Comparison of ENCODE assay signal across 25 cellular contexts in genomic region chr22:25692965-25693565, GRCh38. TPM values are rescaled to one million over a fixed set of nuclear protein-coding genes. Genes with fewer than 3 reads are reported as not detected.
DNase-seq lines count a peak whose midpoint lies in the region; TF ChIP-seq lines count a peak whose summit lies in the region.
"Had no signal": no experiment of that assay in that cellular context is flagged by ENCODE, and none has a peak within 500 bp of the region (broad histone marks: within the 10 kb centered on the region; RNA-seq: fewer than 3 reads in every experiment).

No MANE protein-coding gene starts in this region.

- H3K9me3 Mint-ChIP-seq in brain: no peaks in the 10 kb centered on the region
- H3K9me3 Mint-ChIP-seq in mesothelial cell of epicardium: no peaks in the 10 kb centered on the region
- H3K9me3 Mint-ChIP-seq in MCF 10A (ENCODE audit: unreplicated experiment): no peaks in the 10 kb centered on the region
- H3K9me3 Mint-ChIP-seq: CD4-positive, alpha-beta T cell; GM23338 had no signal

- CTCF ChIA-PET in MCF 10A (lab: Yijun Ruan, JAX): interaction anchor here (0.8 to 1.5 kb wide), 2 partner anchors 126 to 232 kb away, joined by 4 to 5 read pairs; no protein-coding TSS in a partner anchor

- no peak overlapping the region for H3K9ac ChIP-seq in subcutaneous abdominal adipose tissue (ENCODE audit: low read length in 5 of 5)
- H3K9ac ChIP-seq: BLaER1 had no signal

- intact Hi-C loops in MCF 10A (cut with micrococcal nuclease): no loop called here

- BruUV-seq in MCF 10A (replicated peaks; lab: Mats Ljungman, UMichigan): no TSS peak

- POLR2A ChIA-PET in MCF 10A (lab: Yijun Ruan, JAX): no interaction called here

- no peaks in the 10 kb centered on the region for H3K9me2 ChIP-seq in hepatocyte (replicated peaks; ENCODE audit: insufficient read depth)

- peaks cover 53% of the 10 kb centered on the region for H3K36me3 Mint-ChIP-seq in brain
- peaks cover 5% of the 10 kb centered on the region for H3K36me3 Mint-ChIP-seq in mesothelial cell of epicardium
- H3K36me3 Mint-ChIP-seq in MCF 10A (ENCODE audit: insufficient read depth, unreplicated experiment): peaks cover 19% of the 10 kb centered on the region

- DNase-seq in mesothelial cell of epicardium (ENCODE audit: low spot score in 2 of 2, unreplicated experiment in 2 of 2): no peak
- no peak for DNase-seq in hepatocyte (ENCODE audit: low spot score)
- no peak for DNase-seq in AG08395 (ENCODE audit: low spot score)
- no peak for DNase-seq in MCF 10A (ENCODE audit: unreplicated experiment)
- DNase-seq: Caco-2; CD4-positive, alpha-beta T cell; DND-41; KBM-7; NCI-H1092 treated with DMSO at 0.1 percent for 48 hours; NCI-H1436 treated with DMSO at 0.1 percent for 48 hours; NCI-H2029; NCI-H226; NCI-H510A treated with DMSO at 0.1 percent for 48 hours; NCI-H774; NK-92 treated with Interleukin-12 subunit alpha and Interleukin-12 subunit beta, amount 100 ng/mL, for 24 hours; SIG-M5 had no signal

- H3K4me3 Mint-ChIP-seq in brain: peak overlapping the region in 1 of 5 experiments; percentile 31
- no peak overlapping the region for H3K4me3 Mint-ChIP-seq in mesothelial cell of epicardium
- no peak overlapping the region for H3K4me3 Mint-ChIP-seq in MCF 10A (ENCODE audit: unreplicated experiment)
- H3K4me3 Mint-ChIP-seq: CD4-positive, alpha-beta T cell; GM23338 had no signal

- H3K79me2 ChIP-seq in hepatocyte: no peaks in the 10 kb centered on the region

- H2AFZ ChIP-seq in hepatocyte: no peak overlapping the region
- H2AFZ ChIP-seq: GM23338 had no signal

- H3K9me3 ChIP-seq in KOPT-K1 (ENCODE audit: insufficient read depth, low read length, poor library complexity, severe bottlenecking) (no peaks in the 10 kb centered on the region), subcutaneous abdominal adipose tissue (ENCODE audit: control insufficient read depth in 5 of 5, low read length in 5 of 5) (no peaks in the 10 kb centered on the region), hepatocyte (ENCODE audit: low read depth) (no peaks in the 10 kb centered on the region)
- H3K9me3 ChIP-seq: BLaER1, Caco-2, HAP-1 had no signal

- WGBS in hepatocyte (ENCODE audit: low lambda C conversion rate, missing lambda C conversion rate): 70% methylated on average over 10 of the region's 10 CpGs

- H3K4me3 ChIP-seq in subcutaneous abdominal adipose tissue (ENCODE audit: low read depth in 1 of 5, low read length in 5 of 5) (no peak overlapping the region), hepatocyte (no peak overlapping the region)
- H3K4me3 ChIP-seq: BLaER1, GM12878, GM23338, HAP-1 had no signal

- peaks cover 59% of the 10 kb centered on the region for H3K4me1 Mint-ChIP-seq in brain
- H3K4me1 Mint-ChIP-seq in mesothelial cell of epicardium: peaks cover 28% of the 10 kb centered on the region
- H3K4me1 Mint-ChIP-seq in MCF 10A (ENCODE audit: insufficient read depth, unreplicated experiment): no peaks in the 10 kb centered on the region

- H3K27me3 ChIP-seq in subcutaneous abdominal adipose tissue (ENCODE audit: control insufficient read depth in 5 of 5, insufficient read depth in 4 of 5, low read length in 5 of 5) (no peaks in the 10 kb centered on the region), hepatocyte (no peaks in the 10 kb centered on the region)
- H3K27me3 ChIP-seq: BLaER1 had no signal

- H3K27me3 Mint-ChIP-seq in brain (no peaks in the 10 kb centered on the region), mesothelial cell of epicardium (ENCODE audit: low read depth) (no peaks in the 10 kb centered on the region), MCF 10A (ENCODE audit: insufficient read depth, unreplicated experiment) (no peaks in the 10 kb centered on the region)
- H3K27me3 Mint-ChIP-seq: CD4-positive, alpha-beta T cell had no signal

- H3K36me3 ChIP-seq in KOPT-K1 (ENCODE audit: insufficient read depth, low read length) (peaks cover 99% of the 10 kb centered on the region), subcutaneous abdominal adipose tissue (ENCODE audit: control insufficient read depth in 5 of 5, insufficient read depth in 5 of 5, low read length in 5 of 5) (peaks cover 33 to 75% (median 52%) of the 10 kb centered on the region in 5 donors), hepatocyte (replicated peaks; ENCODE audit: insufficient read depth, low read depth) (no peaks in the 10 kb centered on the region)

- no peak for TF ChIP-seq CTCF in brain (conservative IDR thresholded peaks at IDR 0.05)
- no peak for TF ChIP-seq CTCF in mesothelial cell of epicardium (IDR thresholded peaks at IDR 0.05; ENCODE audit: unreplicated experiment)
- TF ChIP-seq CTCF in hepatocyte (IDR thresholded peaks at IDR 0.05; ENCODE audit: poor library complexity): no peak
- TF ChIP-seq CTCF in MCF 10A (IDR thresholded peaks at IDR 0.05; ENCODE audit: unreplicated experiment): no peak

- H3K27ac ChIP-seq in KOPT-K1 (ENCODE audit: low read depth, low read length, poor library complexity, severe bottlenecking) (peak overlapping the region; percentile 73), subcutaneous abdominal adipose tissue (ENCODE audit: low read depth, low read length) (peak overlapping the region; percentile 24), hepatocyte (no peak overlapping the region)
- H3K27ac ChIP-seq: BLaER1, RWPE1 had no signal

- H3K4me2 ChIP-seq in hepatocyte: no peak overlapping the region
- H3K4me2 ChIP-seq: BLaER1, GM23338 had no signal

- H3K27ac Mint-ChIP-seq in brain (peak overlapping the region in 4 of 5 experiments; percentile 11 to 93 (median 60)), mesothelial cell of epicardium (peak overlapping the region; percentile 44), MCF 10A (ENCODE audit: low read depth, unreplicated experiment) (no peak overlapping the region)
- H3K27ac Mint-ChIP-seq: CD4-positive, alpha-beta T cell; GM23338 had no signal

- H3K4me1 ChIP-seq in subcutaneous abdominal adipose tissue (ENCODE audit: control insufficient read depth in 5 of 5, insufficient read depth in 5 of 5, low read length in 5 of 5): peaks cover 0 to 7% (median 3%) of the 10 kb centered on the region in 5 donors
- H3K4me1 ChIP-seq in hepatocyte (ENCODE audit: insufficient read depth): no peaks in the 10 kb centered on the region
- H3K4me1 ChIP-seq: Caco-2, HAP-1 had no signal

- no peaks in the 10 kb centered on the region for H4K20me1 ChIP-seq in hepatocyte (ENCODE audit: insufficient read depth, poor library complexity, severe bottlenecking)
- H4K20me1 ChIP-seq: BLaER1 had no signal

RNA-seq across cellular contexts. Expression of gene MYO18B, which starts 48.9 kb away (rescaled TPM):
- 2.6 TPM for polyA plus RNA-seq in brain (ENCODE audit: insufficient read depth, low read depth, low replicate concordance)
- 0.04 to 0.09 TPM (median 0.07 TPM) in 3 replicates for total RNA-seq in mesothelial cell of epicardium
- 0.04 and 0.23 TPM in 2 replicates for total RNA-seq in hepatocyte
- not detected in 2 replicates for polyA plus RNA-seq in hepatocyte
- total RNA-seq in MCF 10A (2022): 0.07 TPM in 1 of 2 replicates, not detected in the other
- total RNA-seq: A673 had no signal
